ENCODE assay signal across 7 cellular contexts in the genomic region with DNA sequence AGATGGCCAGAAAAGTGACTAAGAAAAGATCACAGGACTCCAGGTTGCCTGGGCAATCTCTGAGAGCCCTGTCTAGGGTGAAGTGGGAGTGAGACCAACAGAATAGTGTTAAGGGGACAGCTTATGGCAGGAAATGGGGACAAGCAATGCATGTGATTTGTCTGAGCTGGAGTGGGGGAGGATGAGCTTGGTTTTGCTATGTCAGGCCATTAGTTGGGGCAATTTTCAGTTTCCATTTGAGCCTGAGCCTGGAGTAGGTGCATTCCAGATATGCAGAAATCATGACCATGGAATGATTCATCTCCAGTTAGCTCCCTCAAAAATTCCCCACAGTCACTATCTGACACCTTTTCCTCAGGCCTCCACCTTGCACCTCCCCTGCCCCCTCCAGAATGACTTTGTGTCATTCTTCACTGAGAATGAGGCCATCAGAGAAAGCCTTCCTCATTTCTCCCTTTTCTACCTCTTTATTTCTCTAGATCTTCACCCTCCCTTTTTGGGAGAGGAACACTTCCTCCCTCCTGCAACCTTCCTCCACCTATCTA.
DNase-seq lines count a peak whose midpoint lies in the region; ATAC-seq and TF ChIP-seq lines count a peak whose summit lies in the region.

No MANE protein-coding gene starts in this region.

- H3K27me3 ChIP-seq in MM.1S (replicated peaks; ENCODE audit: insufficient read depth, low read length): no peaks in the 10 kb centered on the region
- no peaks in the 10 kb centered on the region for H3K27me3 ChIP-seq in upper lobe of left lung
- no peaks in the 10 kb centered on the region for H3K27me3 ChIP-seq in WERI-Rb-1 (ENCODE audit: insufficient read depth, low read depth, severe bottlenecking)
- H3K27me3 ChIP-seq in GM23338 (ENCODE audit: insufficient read depth): no peaks in the 10 kb centered on the region

- H3K36me3 ChIP-seq in MM.1S (replicated peaks; ENCODE audit: insufficient read depth, low read length) (no peaks in the 10 kb centered on the region), upper lobe of left lung (no peaks in the 10 kb centered on the region), WERI-Rb-1 (no peaks in the 10 kb centered on the region), GM23338 (ENCODE audit: insufficient read depth) (no peaks in the 10 kb centered on the region)

- peak; percentile 46 for ATAC-seq in GM18520 (IDR thresholded peaks at IDR 0.05; ENCODE audit: unreplicated experiment)
- ATAC-seq in GM21786 (IDR thresholded peaks at IDR 0.05; ENCODE audit: unreplicated experiment): peak; percentile 63
- ATAC-seq in upper lobe of left lung (ENCODE audit: low FRiP score in 2 of 2): no peak
- ATAC-seq in GM23338: no peak

- peak overlapping the region; percentile 32 for H2AFZ ChIP-seq in MM.1S (ENCODE audit: low read length)
- no peak overlapping the region for H2AFZ ChIP-seq in GM23338

- H3K4me1 ChIP-seq in MM.1S (ENCODE audit: low read length) (peaks cover 64% of the 10 kb centered on the region), upper lobe of left lung (peaks cover 5 to 17% (median 10%) of the 10 kb centered on the region in 4 donors), GM23338 (ENCODE audit: insufficient read depth) (no peaks in the 10 kb centered on the region)

- TF ChIP-seq EP300 in upper lobe of left lung (IDR thresholded peaks at IDR 0.05): no peak

- H3K9me2 ChIP-seq in MM.1S (replicated peaks; ENCODE audit: insufficient read depth, low read length) (no peaks in the 10 kb centered on the region), GM23338 (ENCODE audit: insufficient read depth) (peaks cover 28% of the 10 kb centered on the region; the same call in 1 of the 2 replicates)

- no peak overlapping the region for H3K27ac Mint-ChIP-seq in GM23338

- no peaks in the 10 kb centered on the region for H3K9me3 Mint-ChIP-seq in GM23338

- H3K79me2 ChIP-seq in MM.1S (ENCODE audit: low read length): no peaks in the 10 kb centered on the region
- no peaks in the 10 kb centered on the region for H3K79me2 ChIP-seq in GM23338 (replicated peaks; ENCODE audit: insufficient read depth)

- H3F3A ChIP-seq in MM.1S (ENCODE audit: insufficient read depth, low read length) (peaks cover 21% of the 10 kb centered on the region), GM23338 (replicated peaks; ENCODE audit: low read depth) (no peaks in the 10 kb centered on the region)

- no peaks in the 10 kb centered on the region for H3K9me3 ChIP-seq in MM.1S (replicated peaks; ENCODE audit: insufficient read depth, low read length)
- no peaks in the 10 kb centered on the region for H3K9me3 ChIP-seq in upper lobe of left lung
- no peaks in the 10 kb centered on the region for H3K9me3 ChIP-seq in WERI-Rb-1 (ENCODE audit: severe bottlenecking)

- H3K27ac ChIP-seq in MM.1S (ENCODE audit: low read length) (peak overlapping the region; percentile 79), upper lobe of left lung (no peak overlapping the region), WERI-Rb-1 (no peak overlapping the region), GM23338 (ENCODE audit: low read depth) (no peak overlapping the region)

- H4K20me1 ChIP-seq in MM.1S (ENCODE audit: insufficient read depth, low read length): no peaks in the 10 kb centered on the region
- no peaks in the 10 kb centered on the region for H4K20me1 ChIP-seq in GM23338 (replicated peaks; ENCODE audit: insufficient read depth)

- no peaks in the 10 kb centered on the region for H3K27me3 Mint-ChIP-seq in GM23338 (ENCODE audit: insufficient read depth, low read depth, poor library complexity)

- TF ChIP-seq CTCF in MM.1S (IDR thresholded peaks at IDR 0.05; ENCODE audit: low read length): no peak
- no peak for TF ChIP-seq CTCF in foreskin fibroblast (IDR thresholded peaks at IDR 0.05; ENCODE audit: low read depth, low read length)
- no peak for TF ChIP-seq CTCF in upper lobe of left lung (IDR thresholded peaks at IDR 0.05)
- no peak for TF ChIP-seq CTCF in WERI-Rb-1 (IDR thresholded peaks at IDR 0.05; ENCODE audit: low read depth, low read length)
- no peak for TF ChIP-seq CTCF in GM23338 (conservative IDR thresholded peaks at IDR 0.05; ENCODE audit: low read depth in 2 of 2)

- peak overlapping the region; percentile 5; the same call in 1 of the 2 replicates for H3K9ac ChIP-seq in MM.1S (ENCODE audit: low read length)

- TF ChIP-seq POLR2A in upper lobe of left lung (IDR thresholded peaks at IDR 0.05): no peak

- H3K4me1 Mint-ChIP-seq in GM23338: no peaks in the 10 kb centered on the region

- H3K4me3 Mint-ChIP-seq in GM23338: no peak overlapping the region

- no peak overlapping the region for H3K4me3 ChIP-seq in MM.1S (ENCODE audit: low read length)
- H3K4me3 ChIP-seq in foreskin fibroblast (ENCODE audit: low read depth in 1 of 2, low read length in 2 of 2): no peak overlapping the region
- no peak overlapping the region for H3K4me3 ChIP-seq in upper lobe of left lung
- no peak overlapping the region for H3K4me3 ChIP-seq in WERI-Rb-1 (ENCODE audit: low read depth, low read length)
- no peak overlapping the region for H3K4me3 ChIP-seq in GM23338

- DNase-seq in MM.1S (peak; percentile 79), foreskin fibroblast (peak; percentile 54 to 69), upper lobe of left lung (no peak), WERI-Rb-1 (no peak), GM23338 (ENCODE audit: low spot score) (no peak)

- no peaks in the 10 kb centered on the region for H3K36me3 Mint-ChIP-seq in GM23338 (ENCODE audit: low read depth)

- peak overlapping the region; percentile 32; the same call in 1 of the 2 replicates for H3K4me2 ChIP-seq in MM.1S (ENCODE audit: low read depth, low read length)
- H3K4me2 ChIP-seq in GM23338: no peak overlapping the region

TF ChIP-seq in GM23338, 12 proteins besides CTCF, POLR2A, EP300 and RAD21 (continues in another document):
- TF ChIP-seq, protein P1, sequence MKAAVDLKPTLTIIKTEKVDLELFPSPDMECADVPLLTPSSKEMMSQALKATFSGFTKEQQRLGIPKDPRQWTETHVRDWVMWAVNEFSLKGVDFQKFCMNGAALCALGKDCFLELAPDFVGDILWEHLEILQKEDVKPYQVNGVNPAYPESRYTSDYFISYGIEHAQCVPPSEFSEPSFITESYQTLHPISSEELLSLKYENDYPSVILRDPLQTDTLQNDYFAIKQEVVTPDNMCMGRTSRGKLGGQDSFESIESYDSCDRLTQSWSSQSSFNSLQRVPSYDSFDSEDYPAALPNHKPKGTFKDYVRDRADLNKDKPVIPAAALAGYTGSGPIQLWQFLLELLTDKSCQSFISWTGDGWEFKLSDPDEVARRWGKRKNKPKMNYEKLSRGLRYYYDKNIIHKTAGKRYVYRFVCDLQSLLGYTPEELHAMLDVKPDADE (IDR thresholded peaks at IDR 0.05): no peak
- TF ChIP-seq ZNF331 (CRISPR knock-in tag; IDR thresholded peaks at IDR 0.05; ENCODE audit: low read depth): no peak
- no peak for TF ChIP-seq ZNF114 (CRISPR knock-in tag; IDR thresholded peaks at IDR 0.05)
- no peak for TF ChIP-seq JUNB (IDR thresholded peaks at IDR 0.05; ENCODE audit: unreplicated experiment)

Comparison
In these comparisons a context has a peak if more than half of its experiments do, and no peak if none do; other contexts are left out.
1. ATAC-seq: peak in GM18520 (single experiment) and GM21786 (single experiment); none in upper lobe of left lung (0 of 2) and GM23338 (single experiment).
2. DNase-seq: peak in MM.1S (single experiment) and foreskin fibroblast (2 of 2); none in upper lobe of left lung (0 of 2), WERI-Rb-1 (single experiment) and GM23338 (single experiment).